ENCODE assay signal across 9 cellular contexts in genomic region chrX:23907106-23907495, GRCh38. TPM values are rescaled to one million over a fixed set of nuclear protein-coding genes. Genes with fewer than 3 reads are reported as not detected.
DNase-seq lines count a peak whose midpoint lies in the region; ATAC-seq, FAIRE-seq and TF ChIP-seq lines count a peak whose summit lies in the region.
"Had no signal": no experiment of that assay in that cellular context is flagged by ENCODE, and none has a peak within 500 bp of the region (broad histone marks: within the 10 kb centered on the region; RNA-seq: fewer than 3 reads in every experiment).

No MANE protein-coding gene starts in this region.

- peak overlapping the region; percentile 80 for H3K4me2 ChIP-seq in K562 (ENCODE audit: insufficient read depth, low read length)

- WGBS in K562 (ENCODE audit: insufficient coverage, low coverage, missing lambda C conversion rate) = 0% methylated on average over 5 of the region's 12 CpGs
- 4% methylated on average over 12 of the region's 12 CpGs for WGBS in liver
- 50% methylated on average over 12 of the region's 12 CpGs; no CpG with 5 or more reads in 1 of the 2 donors for WGBS in transverse colon (ENCODE audit: low coverage in 1 of 2), 2 donors

- ATAC-seq in GM19025 (IDR thresholded peaks at IDR 0.05; ENCODE audit: low read depth, unreplicated experiment) (peak; percentile 4), K562 (peak; percentile 27)

- peak overlapping the region; percentile 72 for H3K9ac ChIP-seq in HUES48 (ENCODE audit: low read depth, low read length)
- peak overlapping the region; percentile 86 to 96 for H3K9ac ChIP-seq in K562 (ENCODE audit: insufficient read depth in 1 of 2, low read depth in 2 of 2, low read length in 2 of 2)
- peak overlapping the region; percentile 67 to 84 for H3K9ac ChIP-seq in liver (ENCODE audit: low read depth in 1 of 2, low read length in 2 of 2)

- TF ChIP-seq CTCF in K562 (IDR thresholded peaks at IDR 0.05 in 2 of 3, conservative IDR thresholded peaks at IDR 0.05 in 1 of 3; ENCODE audit: insufficient read depth in 2 of 3, low read depth in 1 of 3, low read length in 3 of 3) (no peak), liver (IDR thresholded peaks at IDR 0.05; ENCODE audit: low read depth, low read length, missing input control) (no peak), transverse colon (IDR thresholded peaks at IDR 0.05) (no peak), GM20000 (IDR thresholded peaks at IDR 0.05; ENCODE audit: extremely low read depth, missing control alignments) (no peak)

- TF ChIP-seq POLR2A in K562 (conservative IDR thresholded peaks at IDR 0.05) (no peak), transverse colon (IDR thresholded peaks at IDR 0.05) (no peak)

- no TSS peak for BruUV-seq in K562 (replicated peaks; lab: Mats Ljungman, UMichigan)

- POLR2A ChIA-PET in K562 (lab: Yijun Ruan, JAX) = interaction anchor here (0.5 to 2.7 kb wide), 5 partner anchors 93 to 409 kb away, joined by 3 to 15 read pairs (median 3); partner anchors contain the start of gene EIF2S3

- no peak for FAIRE-seq in K562 (lab: Jason Lieb, UNC)

- H3K27me3 ChIP-seq in HUES48 (ENCODE audit: control insufficient read depth, insufficient read depth, low read length) = no peaks in the 10 kb centered on the region
- H3K27me3 ChIP-seq in K562 (ENCODE audit: control insufficient read depth in 2 of 2, insufficient read depth in 2 of 2, low read length in 2 of 2) = no peaks in the 10 kb centered on the region
- H3K27me3 ChIP-seq in liver (ENCODE audit: control insufficient read depth in 4 of 4, insufficient read depth in 4 of 4, low read length in 3 of 4) = no peaks in the 10 kb centered on the region
- H3K27me3 ChIP-seq in transverse colon = no peaks in the 10 kb centered on the region

- TF ChIP-seq EP300 in K562 (IDR thresholded peaks at IDR 0.05; ENCODE audit: low read length) (no peak), transverse colon (IDR thresholded peaks at IDR 0.05; ENCODE audit: low read depth) (no peak)

- H3K4me3 ChIP-seq in HUES48 (ENCODE audit: low read depth, low read length) (peak overlapping the region; percentile 71), K562 (peak overlapping the region; percentile 81), liver (ENCODE audit: low read depth in 1 of 3, low read length in 3 of 3) (peak overlapping the region in 2 of 3 donors; percentile 61 to 74), transverse colon (peak overlapping the region; percentile 35 to 67 (median 53))

- no peaks in the 10 kb centered on the region for H3K9me3 ChIP-seq in HUES48 (ENCODE audit: control insufficient read depth, insufficient read depth, low read length)
- H3K9me3 ChIP-seq in K562 (replicated peaks; ENCODE audit: control insufficient read depth, insufficient read depth, low read depth, low read length) = no peaks in the 10 kb centered on the region
- H3K9me3 ChIP-seq in liver (ENCODE audit: control insufficient read depth in 4 of 4, low read length in 3 of 4) = no peaks in the 10 kb centered on the region
- H3K9me3 ChIP-seq in transverse colon = no peaks in the 10 kb centered on the region

- intact Hi-C loops in K562 (cut with micrococcal nuclease) (loop anchor here (5.0 kb wide), 2 partner anchors 45 to 335 kb away; no protein-coding TSS in a partner anchor), transverse colon (cut with DNase I; ENCODE audit: low total_unique reads) (loop anchor here (10.0 kb wide), 1 partner anchor 212 kb away; no protein-coding TSS in a partner anchor)

- CTCF ChIA-PET in K562 (lab: Yijun Ruan, JAX; ENCODE audit: low intra/inter-chr PET ratio) = interaction anchor here (2.4 kb wide), 1 partner anchor 147 kb away, joined by 23 read pairs; the partner anchor contains the start of gene EIF2S3

- H2AFZ ChIP-seq in K562 (ENCODE audit: low read depth, low read length) = peak overlapping the region; percentile 94

- H3K27ac ChIP-seq in HUES48 (ENCODE audit: low read depth, low read length) (peak overlapping the region; percentile 94), K562 (ENCODE audit: extremely low read depth, low read depth, low read length) (peak overlapping the region; percentile 92), liver (ENCODE audit: low read depth in 1 of 2, low read length in 2 of 2) (peak overlapping the region; percentile 80 to 81), transverse colon (peak overlapping the region; percentile 82 to 96 (median 92))

- no peaks in the 10 kb centered on the region; the same call in 1 of the 2 replicates for H4K20me1 ChIP-seq in K562 (replicated peaks; ENCODE audit: control insufficient read depth, insufficient read depth, low read length)

- H3K79me2 ChIP-seq in K562 (ENCODE audit: control insufficient read depth, insufficient read depth, low read length) = peaks cover 24% of the 10 kb centered on the region

- no peaks in the 10 kb centered on the region for H3K36me3 ChIP-seq in HUES48 (ENCODE audit: control insufficient read depth, insufficient read depth, low read length)
- H3K36me3 ChIP-seq in K562 (ENCODE audit: control insufficient read depth, insufficient read depth, low read length) = peaks cover 3% of the 10 kb centered on the region; the same call in 1 of the 3 replicates
- H3K36me3 ChIP-seq in liver (ENCODE audit: control insufficient read depth in 4 of 4, insufficient read depth in 3 of 4, low read depth in 1 of 4, low read length in 3 of 4) = no peaks in the 10 kb centered on the region
- H3K36me3 ChIP-seq in transverse colon = no peaks in the 10 kb centered on the region

- H3K4me1 ChIP-seq in HUES48 (ENCODE audit: control insufficient read depth, insufficient read depth, low read length) (peaks cover 14% of the 10 kb centered on the region), K562 (replicated peaks in 1 of 2; ENCODE audit: control insufficient read depth in 2 of 2, insufficient read depth in 2 of 2, low read length in 2 of 2) (peaks cover 3 to 12% of the 10 kb centered on the region in 2 experiments; a peak in 4 of 5 replicates), liver (ENCODE audit: control insufficient read depth in 4 of 4, insufficient read depth in 4 of 4, low read length in 3 of 4) (peaks cover 0 to 9% (median 5%) of the 10 kb centered on the region in 4 donors), transverse colon (peaks cover 2 to 13% (median 3%) of the 10 kb centered on the region in 4 donors)

- TF ChIP-seq RAD21 in K562 (CRISPR knock-in tag; conservative IDR thresholded peaks at IDR 0.05 in 1 of 2, IDR thresholded peaks at IDR 0.05 in 1 of 2) = no peak
- TF ChIP-seq RAD21 in liver (IDR thresholded peaks at IDR 0.05) = no peak

- in situ Hi-C loops in K562 (cut with MboI) (no loop called here), transverse colon (cut with MboI; ENCODE audit: low pct_ligation_motif_present in 1 of 4, low pct_unique_long_range_greater_than_20kb in 1 of 4, low sequenced_read_pairs in 3 of 4) (loop anchor here (10.0 to 25.0 kb wide), 7 partner anchors 118 to 220 kb away; partner anchors contain the start of genes KLHL15 (in 2 of the 4), EIF2S3 (in 1 of the 4) and SAT1 (in 1 of the 4))

- no peaks in the 10 kb centered on the region for H3K9me1 ChIP-seq in K562 (ENCODE audit: control insufficient read depth, insufficient read depth, low read length)

- DNase-seq in K562 (ENCODE audit: extremely low read depth in 1 of 4, low spot score in 3 of 4) = peak in 3 of 4 experiments; percentile 28 to 37 (median 33)
- no peak for DNase-seq in transverse colon
- DNase-seq in glomerular visceral epithelial cell (ENCODE audit: extremely low spot score) = no peak
- no peak for DNase-seq in GM20000 (ENCODE audit: low spot score)
- DNase-seq in SHP77 (lab: John Stamatoyannopoulos, UW) = no peak

TF ChIP-seq in liver, 16 proteins besides CTCF, POLR2A, EP300 and RAD21 (continues in another document):
- TF ChIP-seq HNF4G (IDR thresholded peaks at IDR 0.05) (no peak), SP1 (IDR thresholded peaks at IDR 0.05) (no peak)

RNA-seq across cellular contexts. Expression of gene APOO, which starts 0.6 kb away (rescaled TPM):
- total RNA-seq in K562 (2011; cell fraction: chromatin; rRNA removed; ENCODE audit: low replicate concordance) = 16.2 and 19.7 TPM in 2 replicates
- 11.2 and 12.5 TPM in 2 replicates for total RNA-seq in K562 (2011; cell fraction: nucleolus; rRNA removed)
- total RNA-seq in K562 (2011; cell fraction: nucleoplasm; rRNA removed) = 18.0 and 23.3 TPM in 2 replicates
- total RNA-seq in K562 (2014; rRNA removed) (37.3 and 43.7 TPM in 2 replicates), K562 (2014; rRNA removed; fragmentation: Illumina TruSeq; extraction: Trizol) (60.8 and 64.4 TPM in 2 replicates), K562 (2015; rRNA removed; fragmentation: Illumina TruSeq; extraction: Trizol) (56.9 and 59.7 TPM in 2 replicates), K562 (2021) (59.8 and 63.9 TPM in 2 replicates), liver (1 to 10 TPM; 5.4 TPM), transverse colon (10 to 100 TPM in 2 of 4 donors, 1 to 10 TPM in 1, not detected in 1; 10.0 to 24.5 (median 15.6) TPM)
- polyA plus RNA-seq in K562 (2011; rRNA removed) (55.2 and 67.3 TPM in 2 replicates), K562 (2014; fragmentation: Illumina TruSeq; extraction: Trizol) (62.9 and 72.0 TPM in 2 replicates), K562 (2014; fragmentation: Nextera tagmentation; extraction: Ambion mirVana) (10 to 100 TPM; 46.5 to 76.4 TPM), K562 (2014; rRNA removed) (58.9 and 63.6 TPM in 2 replicates), liver (10 to 100 TPM; 12.1 to 18.0 TPM)
- 34.2 and 35.9 TPM in 2 replicates for polyA plus RNA-seq in K562 (2011; cell fraction: cytosol; rRNA removed)
- 9.4 and 13.6 TPM in 2 replicates for polyA plus RNA-seq in K562 (2011; cell fraction: nucleus; rRNA removed)
- polyA plus RNA-seq in K562 (2012) = 78.6 and 89.2 TPM in 2 replicates
- 30.1 and 34.1 TPM in 2 replicates for polyA minus RNA-seq in K562 (2011; rRNA and poly(A)+ RNA removed)
- polyA minus RNA-seq in K562 (2011; cell fraction: cytosol; rRNA and poly(A)+ RNA removed) = 4.8 and 11.5 TPM in 2 replicates
- 6.3 and 8.2 TPM in 2 replicates for polyA minus RNA-seq in K562 (2011; cell fraction: nucleus; rRNA and poly(A)+ RNA removed)

RNA-seq across cellular contexts. Expression of gene CXorf58, which starts 0.7 kb away (rescaled TPM):
- total RNA-seq in K562 (2011; cell fraction: chromatin; rRNA removed; ENCODE audit: low replicate concordance) = not detected in 2 replicates
- total RNA-seq in K562 (2011; cell fraction: nucleolus; rRNA removed) = not detected in 2 replicates
- total RNA-seq in K562 (2011; cell fraction: nucleoplasm; rRNA removed) = not detected in 2 replicates
- total RNA-seq in K562 (2014; rRNA removed) = 0.12 and 0.27 TPM in 2 replicates
- 0.13 and 0.15 TPM in 2 replicates for total RNA-seq in K562 (2014; rRNA removed; fragmentation: Illumina TruSeq; extraction: Trizol)
- total RNA-seq in K562 (2015; rRNA removed; fragmentation: Illumina TruSeq; extraction: Trizol) = 0.25 TPM in 1 of 2 replicates, not detected in the other
- 0.25 TPM in 1 of 2 replicates, not detected in the other for total RNA-seq in K562 (2021)
- 0.11 and 0.17 TPM in 2 replicates for polyA plus RNA-seq in K562 (2011; rRNA removed)
- polyA plus RNA-seq in K562 (2011; cell fraction: cytosol; rRNA removed) = 0.12 TPM in 1 of 2 replicates, not detected in the other
- polyA plus RNA-seq in K562 (2011; cell fraction: nucleus; rRNA removed) = not detected in 2 replicates
- polyA plus RNA-seq in K562 (2012) = 0.08 TPM in 1 of 2 replicates, not detected in the other
- polyA plus RNA-seq in K562 (2014; fragmentation: Illumina TruSeq; extraction: Trizol) = not detected in 2 replicates
- under 1 TPM; 0.10 to 0.13 TPM for polyA plus RNA-seq in K562 (2014; fragmentation: Nextera tagmentation; extraction: Ambion mirVana)
- polyA plus RNA-seq in K562 (2014; rRNA removed) = 0.26 TPM in 1 of 2 replicates, not detected in the other
- 0.11 TPM in 1 of 2 replicates, not detected in the other for polyA minus RNA-seq in K562 (2011; rRNA and poly(A)+ RNA removed)
- not detected in 2 replicates for polyA minus RNA-seq in K562 (2011; cell fraction: cytosol; rRNA and poly(A)+ RNA removed)
- not detected in 2 replicates for polyA minus RNA-seq in K562 (2011; cell fraction: nucleus; rRNA and poly(A)+ RNA removed)
- under 1 TPM; 0.05 to 0.17 TPM for total RNA-seq in liver
- not detected for polyA plus RNA-seq in liver
- under 1 TPM in 1 of 4 donors, not detected in 3; 0.27 TPM for total RNA-seq in transverse colon
- total RNA-seq: subcutaneous adipose tissue had no signal

Comparison
In these comparisons a context has a peak if more than half of its experiments do, and no peak if none do; other contexts are left out.
1. DNase-seq: peak in K562 (3 of 4); none in transverse colon (single experiment), glomerular visceral epithelial cell (single experiment), GM20000 (single experiment) and SHP77 (0 of 2).
2. Peak in every context shown above with its lines, with median percentiles within 50 percentile points of each other: H3K27ac ChIP-seq, H3K4me3 ChIP-seq and H3K9ac ChIP-seq.